1 cellular context compared by ENCODE assay signal in the genomic region with DNA sequence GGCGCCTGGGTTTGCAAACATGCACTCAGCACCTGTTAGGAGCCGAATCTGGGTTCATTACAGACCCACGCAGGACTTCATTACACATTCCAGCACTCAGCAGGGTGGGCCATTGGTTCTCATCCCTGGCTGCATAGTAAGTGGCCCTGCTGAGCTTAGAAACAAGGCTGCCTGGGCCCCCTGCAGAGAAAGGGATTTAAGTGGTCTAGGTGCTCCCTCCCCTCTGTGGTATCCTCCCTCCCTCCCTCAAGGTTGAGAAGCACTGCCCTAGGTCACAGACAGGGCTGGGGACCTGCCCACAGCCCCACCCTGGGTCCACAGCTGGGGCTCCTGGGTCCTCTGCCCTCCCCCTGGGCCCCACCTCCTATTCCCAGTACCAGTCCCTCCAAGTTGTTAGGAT.
TF ChIP-seq lines count a peak whose summit lies in the region.

No MANE protein-coding gene starts in this region.

TF ChIP-seq in WTC11, 78 proteins besides CTCF, POLR2A, EP300 and RAD21 (continued from another document):
- TF ChIP-seq ATF1 (CRISPR knock-in tag; IDR thresholded peaks at IDR 0.05): no peak
TF ChIP-seq in WTC11: peak in this region for 1.
